Comparison of ENCODE assay signal across 28 cellular contexts in genomic region chr7:154575497-154575896, GRCh38.
"Had no signal": no experiment of that assay in that cellular context is flagged by ENCODE, and none has a peak within 500 bp of the region (broad histone marks: within the 10 kb centered on the region; RNA-seq: fewer than 3 reads in every experiment).

No MANE protein-coding gene starts in this region.

- H3K27me3 ChIP-seq: breast epithelium, cardiac muscle cell, colonic mucosa, esophagus squamous epithelium, gastroesophageal sphincter had no signal

- H3K36me3 Mint-ChIP-seq: activated CD4-positive, alpha-beta memory T cell treated with anti-CD3 and anti-CD28 coated beads for 36 hours; activated naive CD8-positive, alpha-beta T cell; brain had no signal

- H3K9me3 Mint-ChIP-seq: activated CD4-positive, alpha-beta T cell treated with anti-CD3 and anti-CD28 coated beads, Interleukin-2, amount 10 ng/mL, durations not matched to agents 24 days and 14 days; activated T-cell treated with anti-CD3 and anti-CD28 coated beads, Interleukin-2, amount 50 U/mL, for 4 hours had no signal

- H3K27ac Mint-ChIP-seq: activated CD4-positive, alpha-beta memory T cell treated with anti-CD3 and anti-CD28 coated beads for 36 hours; activated CD4-positive, alpha-beta T cell treated with anti-CD3 and anti-CD28 coated beads for 36 hours; activated CD4-positive, alpha-beta T cell treated with anti-CD3 and anti-CD28 coated beads, Interleukin-2, amount 10 ng/mL, durations not matched to agents 24 days and 14 days; activated CD8-positive, alpha-beta T cell treated with anti-CD3 and anti-CD28 coated beads, Interleukin-2, amount 10 ng/mL, durations not matched to agents 7 days and 5 days; activated naive CD8-positive, alpha-beta T cell; activated T-helper 17 cell treated with anti-CD3 and anti-CD28 coated beads, Interleukin-2, amount 50 U/mL, for 72 hours; brain had no signal

- H3K27me3 Mint-ChIP-seq: activated CD4-positive, alpha-beta memory T cell treated with anti-CD3 and anti-CD28 coated beads for 36 hours; activated CD4-positive, alpha-beta T cell treated with anti-CD3 and anti-CD28 coated beads for 36 hours; activated CD4-positive, alpha-beta T cell treated with anti-CD3 and anti-CD28 coated beads, Interleukin-2, amount 10 ng/mL, durations not matched to agents 24 days and 14 days; activated naive CD8-positive, alpha-beta T cell; activated T-helper 17 cell treated with anti-CD3 and anti-CD28 coated beads, Interleukin-2, amount 50 U/mL, for 72 hours; brain had no signal

- H3K36me3 ChIP-seq: breast epithelium, cardiac muscle cell, colonic mucosa, esophagus squamous epithelium, gastroesophageal sphincter had no signal

- H3K9me3 ChIP-seq: colonic mucosa, gastroesophageal sphincter had no signal

- ATAC-seq: activated CD4-positive, alpha-beta T cell treated with anti-CD3 and anti-CD28 coated beads for 36 hours; activated CD8-positive, alpha-beta T cell treated with anti-CD3 and anti-CD28 coated beads, Interleukin-2, amount 10 ng/mL, durations not matched to agents 7 days and 5 days; activated T-cell treated with anti-CD3 and anti-CD28 coated beads, Interleukin-2, amount 50 U/mL, for 4 hours; activated T-helper 17 cell treated with anti-CD3 and anti-CD28 coated beads, Interleukin-2, amount 50 U/mL, for 72 hours; gastroesophageal sphincter had no signal

- DNase-seq: activated CD4-positive, alpha-beta memory T cell treated with anti-CD3 and anti-CD28 coated beads for 36 hours; activated CD4-positive, alpha-beta T cell treated with anti-CD3 and anti-CD28 coated beads for 36 hours; activated CD4-positive, CD25-positive, alpha-beta regulatory T cell; activated CD4-positive, CD25-positive, alpha-beta regulatory T cell treated with anti-CD3 and anti-CD28 coated beads, Interleukin-2, amount 50 U/mL, for 72 hours; activated CD8-positive, alpha-beta T cell treated with anti-CD3 and anti-CD28 coated beads, Interleukin-2, amount 10 ng/mL, durations not matched to agents 7 days and 5 days; activated effector memory CD4-positive, alpha-beta T cell treated with Interleukin-2 at 50 U/mL for 16 hours; activated gamma-delta T cell treated with Interleukin-2 at 50 U/mL for 16 hours; activated naive CD4-positive, alpha-beta T cell treated with anti-CD3 and anti-CD28 coated beads, Interleukin-2, amount 50 U/mL, for 16 hours; activated naive CD4-positive, alpha-beta T cell treated with Interleukin-2 at 50 U/mL for 16 hours; activated T-cell treated with anti-CD3 and anti-CD28 coated beads, Interleukin-2, amount 50 U/mL, for 4 hours; amygdala; aorta; central memory CD4-positive, alpha-beta T cell; cerebellar nuclear complex; colonic mucosa; effector CD8-positive, alpha-beta T cell; esophagus squamous epithelium; foreskin melanocyte had no signal

- H3K4me1 Mint-ChIP-seq: activated CD4-positive, alpha-beta T cell treated with anti-CD3 and anti-CD28 coated beads for 36 hours; activated CD4-positive, alpha-beta T cell treated with anti-CD3 and anti-CD28 coated beads, Interleukin-2, amount 10 ng/mL, durations not matched to agents 24 days and 14 days; activated T-helper 17 cell treated with anti-CD3 and anti-CD28 coated beads, Interleukin-2, amount 50 U/mL, for 72 hours had no signal

- FAIRE-seq: endometrium, endothelial cell of umbilical vein had no signal

- H3K27ac ChIP-seq: breast epithelium, cardiac muscle cell, colonic mucosa, epithelial cell of prostate, esophagus squamous epithelium, gastroesophageal sphincter had no signal

- H3K4me3 Mint-ChIP-seq: activated CD4-positive, alpha-beta memory T cell treated with anti-CD3 and anti-CD28 coated beads for 36 hours; activated CD4-positive, alpha-beta T cell treated with anti-CD3 and anti-CD28 coated beads for 36 hours; activated CD4-positive, alpha-beta T cell treated with anti-CD3 and anti-CD28 coated beads, Interleukin-2, amount 10 ng/mL, durations not matched to agents 24 days and 14 days; activated CD8-positive, alpha-beta T cell treated with anti-CD3 and anti-CD28 coated beads, Interleukin-2, amount 10 ng/mL, durations not matched to agents 7 days and 5 days; activated naive CD8-positive, alpha-beta T cell; activated T-cell treated with anti-CD3 and anti-CD28 coated beads, Interleukin-2, amount 50 U/mL, for 4 hours; activated T-helper 17 cell treated with anti-CD3 and anti-CD28 coated beads, Interleukin-2, amount 50 U/mL, for 72 hours; brain had no signal

- H3K4me1 ChIP-seq: breast epithelium, colonic mucosa, esophagus squamous epithelium, gastroesophageal sphincter had no signal

- H3K4me3 ChIP-seq: breast epithelium, cardiac muscle cell, colonic mucosa, esophagus squamous epithelium, gastroesophageal sphincter had no signal
